In the genomic region with DNA sequence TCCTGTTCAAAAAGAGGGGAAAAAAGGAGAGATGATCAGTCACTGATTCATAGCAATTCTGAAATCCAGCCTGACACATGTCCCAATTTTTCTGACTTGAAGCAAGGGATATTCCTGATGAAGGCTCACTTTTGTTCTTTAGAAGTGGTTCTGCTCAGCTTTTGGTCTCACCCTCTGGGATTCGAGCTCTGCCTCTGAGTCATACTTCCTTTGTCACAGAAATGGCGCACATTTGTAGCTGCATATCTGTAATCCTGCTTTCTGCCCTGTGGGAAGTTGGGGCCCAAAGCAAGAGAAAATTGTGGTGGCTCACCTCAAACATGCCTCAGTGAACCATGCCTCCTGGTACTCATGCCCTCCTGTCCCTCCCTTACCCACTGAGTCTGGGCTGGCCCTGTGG, we compare ENCODE assay signal across 19 cellular contexts. TPM values are rescaled to one million over a fixed set of nuclear protein-coding genes. Genes with fewer than 3 reads are reported as not detected.
DNase-seq lines count a peak whose midpoint lies in the region; ATAC-seq, FAIRE-seq and TF ChIP-seq lines count a peak whose summit lies in the region.
"Had no signal": no experiment of that assay in that cellular context is flagged by ENCODE, and none has a peak within 500 bp of the region (broad histone marks: within the 10 kb centered on the region; RNA-seq: fewer than 3 reads in every experiment).

No MANE protein-coding gene starts in this region.

- no peak overlapping the region for H3K4me2 ChIP-seq in astrocyte (ENCODE audit: low read length)

- H3K4me1 ChIP-seq in astrocyte (ENCODE audit: insufficient read depth, low read length) (peaks cover 12% of the 10 kb centered on the region), HAP-1 (no peaks in the 10 kb centered on the region)
- H3K4me1 ChIP-seq: Caco-2 had no signal

- H3K4me1 Mint-ChIP-seq in astrocyte (ENCODE audit: low read depth, unreplicated experiment) = peaks cover 30% of the 10 kb centered on the region
- H3K4me1 Mint-ChIP-seq: CD4-positive, CD25-positive, alpha-beta regulatory T cell had no signal

- H3K79me2 ChIP-seq in astrocyte (ENCODE audit: insufficient read depth, low read length) = no peaks in the 10 kb centered on the region

- H3K4me3 Mint-ChIP-seq in astrocyte (ENCODE audit: unreplicated experiment) = no peak overlapping the region
- H3K4me3 Mint-ChIP-seq: CD4-positive, CD25-positive, alpha-beta regulatory T cell had no signal

- no peak overlapping the region for H3K9ac ChIP-seq in astrocyte (ENCODE audit: low read length)

- no peaks in the 10 kb centered on the region for H4K20me1 ChIP-seq in astrocyte (ENCODE audit: insufficient read depth, low read length)

- no peak for FAIRE-seq in astrocyte (lab: Jason Lieb, UNC)
- FAIRE-seq: GM12892 had no signal

- TF ChIP-seq CTCF in astrocyte (IDR thresholded peaks at IDR 0.05; ENCODE audit: insufficient read depth, low read depth, low read length) = no peak

- peak overlapping the region; percentile 14 for H2AFZ ChIP-seq in astrocyte (ENCODE audit: low read depth, low read length)

- no peak overlapping the region for H3K27ac ChIP-seq in astrocyte (ENCODE audit: low read depth, low read length)
- H3K27ac ChIP-seq: 22Rv1 had no signal

- no peak overlapping the region for H3K4me3 ChIP-seq in astrocyte (ENCODE audit: insufficient read depth, low read depth, low read length)
- no peak overlapping the region for H3K4me3 ChIP-seq in HAP-1

- in situ Hi-C loops in HAP-1 (cut with MboI; ENCODE audit: low sequenced_read_pairs) = no loop called here

- no peaks in the 10 kb centered on the region for H3K36me3 ChIP-seq in astrocyte (ENCODE audit: insufficient read depth, low read length)
- H3K36me3 ChIP-seq in HAP-1 (replicated peaks) = no peaks in the 10 kb centered on the region

- H3K9me3 ChIP-seq in astrocyte (ENCODE audit: insufficient read depth, low read depth, low read length) (no peaks in the 10 kb centered on the region), HAP-1 (no peaks in the 10 kb centered on the region)
- H3K9me3 ChIP-seq: Caco-2 had no signal

- no peak overlapping the region for H3K27ac Mint-ChIP-seq in astrocyte (ENCODE audit: unreplicated experiment)
- H3K27ac Mint-ChIP-seq: CD4-positive, CD25-positive, alpha-beta regulatory T cell had no signal

- DNase-seq in DMS53 (lab: John Stamatoyannopoulos, UW) = peak; percentile 23
- DNase-seq in DMS53 treated with DMSO at 0.1 percent for 48 hours (lab: John Stamatoyannopoulos, UW; ENCODE audit: unreplicated experiment) = no peak
- DNase-seq in M059J (ENCODE audit: low read depth) = peak; percentile 60
- DNase-seq in astrocyte (ENCODE audit: low read depth) = peak; percentile 32
- DNase-seq in renal cortical epithelial cell (ENCODE audit: low read depth) = peak; percentile 35
- DNase-seq in HAP-1 (ENCODE audit: low spot score in 2 of 2) = no peak
- no peak for DNase-seq in UCSD-AML1 (lab: John Stamatoyannopoulos, UW; ENCODE audit: unreplicated experiment)
- DNase-seq: Caco-2; CD4-positive, CD25-positive, alpha-beta regulatory T cell; DMS153; KBM-7; NCI-H1436 treated with DMSO at 0.1 percent for 48 hours; NCI-H2029; NCI-H345; NCI-H526 had no signal

- no peak for ATAC-seq in GM19463 (IDR thresholded peaks at IDR 0.05; ENCODE audit: unreplicated experiment)
- ATAC-seq: Right ventricle myocardium inferior had no signal

- peaks cover 3% of the 10 kb centered on the region for H3K27me3 Mint-ChIP-seq in astrocyte (ENCODE audit: low read depth, unreplicated experiment)
- H3K27me3 Mint-ChIP-seq: CD4-positive, CD25-positive, alpha-beta regulatory T cell had no signal

- H3K9me3 Mint-ChIP-seq in astrocyte (ENCODE audit: unreplicated experiment) = peaks cover 5% of the 10 kb centered on the region

- H3K36me3 Mint-ChIP-seq in astrocyte (ENCODE audit: low read depth, unreplicated experiment) = no peaks in the 10 kb centered on the region
- H3K36me3 Mint-ChIP-seq: CD4-positive, CD25-positive, alpha-beta regulatory T cell had no signal

- H3K27me3 ChIP-seq in astrocyte (ENCODE audit: insufficient read depth, low read length) (no peaks in the 10 kb centered on the region), HAP-1 (ENCODE audit: low read depth) (no peaks in the 10 kb centered on the region)

RNA-seq across cellular contexts. Expression of gene FAM78B, which starts 22.3 kb away (rescaled TPM):
- not detected in 2 replicates for total RNA-seq in M059J (2014; rRNA removed; shearing (Covaris generic))
- total RNA-seq in astrocyte (0.20 and 0.67 TPM in 2 replicates), renal cortical epithelial cell (0.25 TPM in 1 of 2 replicates, not detected in the other)
- total RNA-seq: Caco-2 had no signal

Comparison
In these comparisons a context has a peak if more than half of its experiments do, and no peak if none do; other contexts are left out.
1. DNase-seq: peak in DMS53 (single experiment), M059J (single experiment), astrocyte (single experiment) and renal cortical epithelial cell (single experiment); none in DMS53 treated with DMSO at 0.1 percent for 48 hours (single experiment), HAP-1 (0 of 2) and UCSD-AML1 (single experiment).